Comparison of ENCODE assay signal across 21 cellular contexts in the genomic region with DNA sequence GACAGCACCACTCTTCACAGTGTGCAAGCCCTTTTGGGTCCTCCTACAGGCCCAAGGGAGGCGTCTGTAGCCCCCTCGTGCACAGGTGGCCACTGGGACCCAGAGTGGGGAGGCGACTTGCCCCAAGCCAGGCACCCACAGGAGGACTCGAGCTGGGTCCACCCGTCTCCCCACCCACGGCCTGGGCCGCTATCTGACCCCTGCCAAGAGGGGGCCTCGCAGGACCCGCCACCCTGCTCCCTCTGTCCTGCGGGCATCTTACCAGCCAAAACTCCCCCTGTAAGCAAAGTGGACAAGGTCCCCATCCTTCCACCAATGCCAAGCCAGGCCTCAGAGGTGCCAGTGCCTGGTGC. TPM values are rescaled to one million over a fixed set of nuclear protein-coding genes. Genes with fewer than 3 reads are reported as not detected.
DNase-seq lines count a peak whose midpoint lies in the region; ATAC-seq and TF ChIP-seq lines count a peak whose summit lies in the region.
"Had no signal": no experiment of that assay in that cellular context is flagged by ENCODE, and none has a peak within 500 bp of the region (broad histone marks: within the 10 kb centered on the region; RNA-seq: fewer than 3 reads in every experiment).

No MANE protein-coding gene starts in this region.

- H2AFZ ChIP-seq in GM23338 (no peak overlapping the region), HCT116 (ENCODE audit: low read depth, low read length, poor library complexity, severe bottlenecking) (no peak overlapping the region), neuronal stem cell (ENCODE audit: low read length) (no peak overlapping the region)

- CTCF ChIA-PET in HCT116 (lab: Charles Lee): interaction anchor here (1.2 to 2.2 kb wide), 4 partner anchors 9 to 175 kb away, joined by 3 to 8 read pairs (median 6); no protein-coding TSS in a partner anchor

- H3K27ac Mint-ChIP-seq in GM23338: no peak overlapping the region

- no CpG with 5 or more reads among the region's 10 CpGs for WGBS in neuronal stem cell (ENCODE audit: extremely low coverage in 2 of 2, insufficient read length in 2 of 2, insufficient replicate concordance in 1 of 2), 2 donors

- no peak overlapping the region for H3K4me3 Mint-ChIP-seq in GM23338
- H3K4me3 Mint-ChIP-seq: CD4-positive, CD25-positive, alpha-beta regulatory T cell; CD8-positive, alpha-beta memory T cell had no signal

- H3K27me3 ChIP-seq in GM23338 (ENCODE audit: insufficient read depth) (no peaks in the 10 kb centered on the region), HCT116 (ENCODE audit: insufficient read depth, low read length) (no peaks in the 10 kb centered on the region), neuronal stem cell (ENCODE audit: control insufficient read depth in 3 of 3, insufficient read depth in 3 of 3, low read depth in 1 of 3, low read length in 3 of 3) (peaks cover 0 to 14% (median 0%) of the 10 kb centered on the region in 3 experiments), WERI-Rb-1 (ENCODE audit: insufficient read depth, low read depth, severe bottlenecking) (no peaks in the 10 kb centered on the region)
- H3K27me3 ChIP-seq: BE2C had no signal

- H3K79me2 ChIP-seq in GM23338 (replicated peaks; ENCODE audit: insufficient read depth) (no peaks in the 10 kb centered on the region), HCT116 (ENCODE audit: insufficient read depth, low read length) (no peaks in the 10 kb centered on the region)

- intact Hi-C loops in HCT116 (cut with micrococcal nuclease): no loop called here

- H2BK5ac ChIP-seq in neuronal stem cell (ENCODE audit: low read length): no peak overlapping the region

- H3K9me2 ChIP-seq in GM23338 (ENCODE audit: insufficient read depth) (no peaks in the 10 kb centered on the region), HCT116 (ENCODE audit: insufficient read depth) (no peaks in the 10 kb centered on the region)

- TF ChIP-seq RAD21 in HCT116 (IDR thresholded peaks at IDR 0.05; ENCODE audit: low read depth): no peak

- no peaks in the 10 kb centered on the region for H3F3A ChIP-seq in GM23338 (replicated peaks; ENCODE audit: low read depth)

- no peaks in the 10 kb centered on the region; the same call in 2 of the 3 replicates for H3K36me3 Mint-ChIP-seq in GM23338 (ENCODE audit: low read depth)
- H3K36me3 Mint-ChIP-seq: CD4-positive, CD25-positive, alpha-beta regulatory T cell; CD8-positive, alpha-beta memory T cell had no signal

- TF ChIP-seq CTCF in GM23338 (conservative IDR thresholded peaks at IDR 0.05; ENCODE audit: low read depth in 2 of 2) (peak in 1 of 2 experiments; percentile 27; a peak in 3 of 4 replicates), HCT116 (IDR thresholded peaks at IDR 0.05 in 2 of 3, conservative IDR thresholded peaks at IDR 0.05 in 1 of 3; ENCODE audit: borderline replicate concordance in 1 of 3, insufficient read depth in 1 of 3, low read depth in 2 of 3, low read length in 2 of 3) (no peak), WERI-Rb-1 (IDR thresholded peaks at IDR 0.05; ENCODE audit: low read depth, low read length) (no peak)

- H3K27me3 Mint-ChIP-seq in GM23338 (ENCODE audit: insufficient read depth, low read depth, poor library complexity): peaks cover 17% of the 10 kb centered on the region

- DNase-seq in GM23338 (ENCODE audit: low spot score): no peak
- DNase-seq in HCT116 (ENCODE audit: low read depth, low spot score): no peak
- DNase-seq in epithelial cell of prostate (ENCODE audit: low read depth, low spot score): no peak
- no peak for DNase-seq in neuronal stem cell (ENCODE audit: low spot score)
- no peak for DNase-seq in NCI-H1105 (lab: John Stamatoyannopoulos, UW)
- DNase-seq in WERI-Rb-1: no peak
- DNase-seq: BE2C; C1 segment of cervical spinal cord; CD4-positive, CD25-positive, alpha-beta regulatory T cell; CD8-positive, alpha-beta memory T cell; COR-L47; DMS 273 treated with DMSO at 0.1 percent for 48 hours; DND-41; EL; IMR-90 had no signal

- H4K20me1 ChIP-seq in GM23338 (replicated peaks; ENCODE audit: insufficient read depth) (no peaks in the 10 kb centered on the region), HCT116 (ENCODE audit: insufficient read depth) (no peaks in the 10 kb centered on the region)

- no peaks in the 10 kb centered on the region for H3K4me1 ChIP-seq in GM23338 (ENCODE audit: insufficient read depth)
- no peaks in the 10 kb centered on the region for H3K4me1 ChIP-seq in HCT116 (ENCODE audit: control insufficient read depth in 1 of 2, insufficient read depth in 2 of 2, low read length in 2 of 2)
- no peaks in the 10 kb centered on the region for H3K4me1 ChIP-seq in neuronal stem cell (ENCODE audit: control insufficient read depth in 2 of 2, insufficient read depth in 1 of 2, low read depth in 1 of 2, low read length in 2 of 2)

- peak overlapping the region; percentile 1 for H3K14ac ChIP-seq in neuronal stem cell (ENCODE audit: low read length)

- peak; percentile 53 for ATAC-seq in GM23338
- peak; percentile 46 for ATAC-seq in HCT116
- no peak for ATAC-seq in GM19351 (IDR thresholded peaks at IDR 0.05; ENCODE audit: unreplicated experiment)

- H2BK120ac ChIP-seq in neuronal stem cell (ENCODE audit: low read depth, low read length): no peak overlapping the region

- H3K9me3 Mint-ChIP-seq in GM23338: no peaks in the 10 kb centered on the region
- H3K9me3 Mint-ChIP-seq: CD4-positive, CD25-positive, alpha-beta regulatory T cell; CD8-positive, alpha-beta memory T cell had no signal

- no peak overlapping the region for H2BK12ac ChIP-seq in neuronal stem cell (ENCODE audit: low read length)

- BruUV-seq in HCT116 (replicated peaks; lab: Mats Ljungman, UMichigan): no TSS peak

- H2AK5ac ChIP-seq in neuronal stem cell (ENCODE audit: low read depth, low read length): peak overlapping the region; percentile 23

- no peak overlapping the region for H4K91ac ChIP-seq in neuronal stem cell (ENCODE audit: low read depth, low read length, poor library complexity)

- no peak overlapping the region for H3K4me2 ChIP-seq in GM23338
- H3K4me2 ChIP-seq in HCT116 (ENCODE audit: low read length): no peak overlapping the region
- H3K4me2 ChIP-seq in neuronal stem cell (ENCODE audit: insufficient read depth, low read length, poor library complexity, severe bottlenecking): no peak overlapping the region

- no peak for TF ChIP-seq POLR2A in HCT116 (IDR thresholded peaks at IDR 0.05; ENCODE audit: borderline replicate concordance, extremely low read depth, insufficient read depth, insufficient read length)

- H3K4me3 ChIP-seq in GM23338: no peak overlapping the region
- no peak overlapping the region for H3K4me3 ChIP-seq in HCT116 (replicated peaks in 1 of 2; ENCODE audit: low read depth in 1 of 2, low read length in 2 of 2)
- H3K4me3 ChIP-seq in neuronal stem cell (ENCODE audit: low read length in 2 of 2): no peak overlapping the region
- H3K4me3 ChIP-seq in WERI-Rb-1 (ENCODE audit: low read depth, low read length): no peak overlapping the region
- H3K4me3 ChIP-seq: GM12878, K562 had no signal

- H3K27ac ChIP-seq in GM23338 (ENCODE audit: low read depth) (no peak overlapping the region), HCT116 (ENCODE audit: low read depth, low read length) (no peak overlapping the region; the same call in 1 of the 2 replicates), epithelial cell of prostate (peak overlapping the region; percentile 69), neuronal stem cell (replicated peaks; ENCODE audit: low read length) (no peak overlapping the region), WERI-Rb-1 (no peak overlapping the region)
- H3K27ac ChIP-seq: HL-60 had no signal

- no peaks in the 10 kb centered on the region; the same call in 2 of the 3 replicates for H3K4me1 Mint-ChIP-seq in GM23338
- H3K4me1 Mint-ChIP-seq: CD4-positive, CD25-positive, alpha-beta regulatory T cell; CD8-positive, alpha-beta memory T cell had no signal

- H3K9ac ChIP-seq in HCT116 (ENCODE audit: low read length): no peak overlapping the region
- no peak overlapping the region for H3K9ac ChIP-seq in neuronal stem cell (ENCODE audit: low read depth, low read length, poor library complexity)

- no peaks in the 10 kb centered on the region for H3K36me3 ChIP-seq in GM23338 (ENCODE audit: insufficient read depth)
- no peaks in the 10 kb centered on the region for H3K36me3 ChIP-seq in HCT116 (ENCODE audit: control insufficient read depth in 1 of 2, insufficient read depth in 2 of 2, low read length in 2 of 2)
- no peaks in the 10 kb centered on the region for H3K36me3 ChIP-seq in neuronal stem cell (replicated peaks in 1 of 2; ENCODE audit: control insufficient read depth in 2 of 2, insufficient read depth in 2 of 2, low read length in 2 of 2)
- no peaks in the 10 kb centered on the region for H3K36me3 ChIP-seq in WERI-Rb-1

- no peak overlapping the region for H3K23ac ChIP-seq in neuronal stem cell (ENCODE audit: low read depth, low read length, poor library complexity)

- no peak overlapping the region for H3K4ac ChIP-seq in neuronal stem cell (ENCODE audit: low read length)

- RAD21 ChIA-PET in HCT116 (lab: Charles Lee; ENCODE audit: low non-redundant PET in 1 of 2, low total read pairs in 2 of 2, uncharacterized antibody in 2 of 2, unreplicated experiment in 2 of 2): no interaction called here

- peak overlapping the region; percentile 19 for H3K18ac ChIP-seq in neuronal stem cell (ENCODE audit: low read length)

- no peaks in the 10 kb centered on the region for H3K79me1 ChIP-seq in neuronal stem cell (ENCODE audit: low read depth, low read length)

- POLR2A ChIA-PET in HCT116 (lab: Charles Lee): no interaction called here

- no peaks in the 10 kb centered on the region for H3K9me3 ChIP-seq in HCT116 (ENCODE audit: control insufficient read depth in 1 of 2, insufficient read depth in 1 of 2, low read depth in 1 of 2, low read length in 2 of 2)
- no peaks in the 10 kb centered on the region for H3K9me3 ChIP-seq in neuronal stem cell (replicated peaks in 1 of 2; ENCODE audit: control insufficient read depth in 2 of 2, insufficient read depth in 1 of 2, low read depth in 1 of 2, low read length in 2 of 2)
- H3K9me3 ChIP-seq in WERI-Rb-1 (ENCODE audit: severe bottlenecking): no peaks in the 10 kb centered on the region
- H3K9me3 ChIP-seq: BE2C had no signal

- H2BK15ac ChIP-seq in neuronal stem cell (ENCODE audit: low read length): peak overlapping the region; percentile 46

- no peak overlapping the region for H4K8ac ChIP-seq in neuronal stem cell (ENCODE audit: low read depth, low read length)

TF ChIP-seq in HCT116, 20 proteins besides CTCF, POLR2A, EP300 and RAD21 (continues in another document):
- TF ChIP-seq EGR1 (IDR thresholded peaks at IDR 0.05; ENCODE audit: low read depth): no peak
- no peak for TF ChIP-seq EZH2 (IDR thresholded peaks at IDR 0.05)
- TF ChIP-seq CBX3 (IDR thresholded peaks at IDR 0.05; ENCODE audit: low read depth): no peak
- TF ChIP-seq ELF1 (IDR thresholded peaks at IDR 0.05; ENCODE audit: borderline replicate concordance, low read depth): no peak
- TF ChIP-seq ZFX (IDR thresholded peaks at IDR 0.05): no peak
- TF ChIP-seq JUND (IDR thresholded peaks at IDR 0.05): no peak
- no peak for TF ChIP-seq SP1 (IDR thresholded peaks at IDR 0.05; ENCODE audit: low read depth)

RNA-seq across cellular contexts. Expression of gene CNGB1, which starts 31.1 kb away (rescaled TPM):
- total RNA-seq in GM23338 (2014; rRNA removed; shearing (Covaris generic)): not detected in 2 replicates
- not detected in 2 replicates for polyA plus RNA-seq in GM23338 (2016; fragmentation: Nextera tagmentation; extraction: Ambion mirVana)
- not detected for total RNA-seq in HCT116 (2021; ENCODE audit: unreplicated experiment)
- polyA plus RNA-seq in HCT116 (2012): 0.01 TPM in 1 of 2 replicates, not detected in the other
- polyA plus RNA-seq in neuronal stem cell (2013, experiment 1 of 2): 0.14 TPM
- polyA plus RNA-seq in neuronal stem cell (2013, experiment 2 of 2): 0.14 TPM
- total RNA-seq: A172; CD4-positive, CD25-positive, alpha-beta regulatory T cell; CD8-positive, alpha-beta memory T cell; G401; GM12878; IMR-90; K562 had no signal
- polyA plus RNA-seq: CD4-positive, CD25-positive, alpha-beta regulatory T cell; CD8-positive, alpha-beta memory T cell; IMR-90; K562 had no signal
